In the genomic region with DNA sequence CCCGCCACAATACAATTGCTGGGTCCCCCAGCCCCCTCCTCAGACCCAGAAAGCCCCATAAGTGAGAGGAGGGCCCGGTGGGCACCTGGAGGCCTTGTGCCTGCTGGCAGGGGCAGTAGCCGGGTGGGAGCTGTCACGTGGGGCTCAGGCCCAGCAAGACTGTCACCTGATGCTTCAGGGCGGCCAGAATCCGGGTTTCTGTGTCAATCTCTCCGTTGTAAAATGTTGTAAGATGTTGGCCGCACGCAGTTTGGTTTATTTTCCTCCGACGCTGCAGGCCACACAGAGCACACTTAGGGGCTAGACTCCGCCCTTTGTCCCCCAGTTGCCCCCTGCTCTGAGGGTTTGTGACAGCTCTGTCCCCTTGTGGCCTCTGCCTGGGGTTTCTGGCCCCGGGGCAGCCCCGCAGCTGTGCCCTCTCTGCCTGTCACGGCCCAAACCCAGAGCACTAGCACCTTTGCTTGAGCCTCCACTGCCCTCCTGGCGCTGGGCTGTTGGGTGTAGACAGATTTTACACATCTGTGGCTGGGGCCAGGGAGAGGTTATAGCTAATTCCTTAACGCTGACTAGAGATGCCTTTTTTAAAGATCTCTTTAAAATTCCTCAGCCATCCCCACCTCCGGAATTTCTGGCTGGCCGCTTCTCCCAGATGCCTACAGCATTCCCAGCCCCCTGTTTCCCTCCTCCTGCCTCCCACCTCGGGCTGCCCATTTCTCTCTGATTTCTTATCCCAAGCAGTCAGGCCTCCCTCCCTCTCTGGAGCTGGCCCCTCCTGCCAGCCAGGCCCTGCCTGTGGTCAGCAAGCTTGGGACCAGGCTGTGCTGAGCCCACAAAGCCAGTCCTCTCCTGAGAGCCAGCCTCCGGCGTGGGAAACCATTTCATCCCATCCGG, we compare ENCODE assay signal across 11 cellular contexts. TPM values are rescaled to one million over a fixed set of nuclear protein-coding genes. Genes with fewer than 3 reads are reported as not detected.
DNase-seq lines count a peak whose midpoint lies in the region; ATAC-seq and TF ChIP-seq lines count a peak whose summit lies in the region.
"Had no signal": no experiment of that assay in that cellular context is flagged by ENCODE, and none has a peak within 500 bp of the region (broad histone marks: within the 10 kb centered on the region; RNA-seq: fewer than 3 reads in every experiment).

No MANE protein-coding gene starts in this region.

- no peak overlapping the region for H4K8ac ChIP-seq in neuronal stem cell (ENCODE audit: low read depth, low read length)

- H4K20me1 ChIP-seq in fibroblast of lung (ENCODE audit: control insufficient read depth, extremely low read depth, insufficient read depth, low read length), result no peaks in the 10 kb centered on the region

- H3K23ac ChIP-seq in neuronal stem cell (ENCODE audit: low read depth, low read length, poor library complexity), result no peak overlapping the region

- peak overlapping the region; percentile 78 for H2BK15ac ChIP-seq in neuronal stem cell (ENCODE audit: low read length)

- peak overlapping the region; percentile 85 for H3K18ac ChIP-seq in neuronal stem cell (ENCODE audit: low read length)

- peak overlapping the region; percentile 4 for H2BK120ac ChIP-seq in neuronal stem cell (ENCODE audit: low read depth, low read length)

- peak overlapping the region; percentile 79 for H2BK5ac ChIP-seq in neuronal stem cell (ENCODE audit: low read length)

- H4K91ac ChIP-seq in neuronal stem cell (ENCODE audit: low read depth, low read length, poor library complexity), result no peak overlapping the region

- H3K4ac ChIP-seq in neuronal stem cell (ENCODE audit: low read length), result no peak overlapping the region

- ATAC-seq in HG03342 (IDR thresholded peaks at IDR 0.05; ENCODE audit: unreplicated experiment), result no peak

- H3K9ac ChIP-seq in fibroblast of lung (ENCODE audit: insufficient read depth, low read length) (peak overlapping the region; percentile 48), neuronal stem cell (ENCODE audit: low read depth, low read length, poor library complexity) (no peak overlapping the region)

- H3K27ac ChIP-seq in fibroblast of lung (ENCODE audit: insufficient read depth, low read length) (peak overlapping the region; percentile 63), neuronal stem cell (replicated peaks; ENCODE audit: low read length) (peak overlapping the region; percentile 80)

- WGBS in neuronal stem cell (ENCODE audit: extremely low coverage in 2 of 2, insufficient read length in 2 of 2, insufficient replicate concordance in 1 of 2), 2 donors, result no CpG with 5 or more reads among the region's 23 CpGs

- DNase-seq in AG09319 (ENCODE audit: extremely low read depth, low read depth) (peak; percentile 85), LoVo (ENCODE audit: low spot score) (peak; percentile 44), fibroblast of lung (ENCODE audit: low read depth in 2 of 2) (peak; percentile 84 to 96), neuronal stem cell (ENCODE audit: low spot score) (peak; percentile 52), DMS79 (lab: John Stamatoyannopoulos, UW) (no peak), UCSD-AML1 (lab: John Stamatoyannopoulos, UW; ENCODE audit: unreplicated experiment) (no peak), CD1c-positive myeloid dendritic cell (ENCODE audit: extremely low spot score) (no peak)
- DNase-seq: activated naive CD4-positive, alpha-beta T cell treated with anti-CD3 and anti-CD28 coated beads, Interleukin-2, amount 10 ng/mL, durations not matched to agents 7 days and 5 days; CD8-positive, alpha-beta memory T cell; T1000 had no signal

- peak overlapping the region; percentile 38 for H3K4me2 ChIP-seq in fibroblast of lung (ENCODE audit: extremely low read depth, insufficient read depth, low read length)
- peak overlapping the region; percentile 26 for H3K4me2 ChIP-seq in neuronal stem cell (ENCODE audit: insufficient read depth, low read length, poor library complexity, severe bottlenecking)

- H3K9me3 ChIP-seq in fibroblast of lung (ENCODE audit: control insufficient read depth, insufficient read depth, low read depth, low read length) (no peaks in the 10 kb centered on the region), neuronal stem cell (replicated peaks in 1 of 2; ENCODE audit: control insufficient read depth in 2 of 2, insufficient read depth in 1 of 2, low read depth in 1 of 2, low read length in 2 of 2) (no peaks in the 10 kb centered on the region)

- H3K27me3 ChIP-seq in fibroblast of lung (ENCODE audit: control insufficient read depth, insufficient read depth, low read length) (peaks cover 13% of the 10 kb centered on the region), neuronal stem cell (ENCODE audit: control insufficient read depth in 3 of 3, insufficient read depth in 3 of 3, low read depth in 1 of 3, low read length in 3 of 3) (peaks cover 0 to 40% (median 3%) of the 10 kb centered on the region in 3 experiments)

- H3K14ac ChIP-seq in neuronal stem cell (ENCODE audit: low read length), result no peak overlapping the region

- H2BK12ac ChIP-seq in neuronal stem cell (ENCODE audit: low read length), result peak overlapping the region; percentile 87

- peak overlapping the region; percentile 72 for H2AK5ac ChIP-seq in neuronal stem cell (ENCODE audit: low read depth, low read length)

- H3K36me3 ChIP-seq in fibroblast of lung (ENCODE audit: control insufficient read depth, insufficient read depth, low read length), result no peaks in the 10 kb centered on the region
- no peaks in the 10 kb centered on the region for H3K36me3 ChIP-seq in neuronal stem cell (replicated peaks in 1 of 2; ENCODE audit: control insufficient read depth in 2 of 2, insufficient read depth in 2 of 2, low read length in 2 of 2)

- peak overlapping the region; percentile 8 for H2AFZ ChIP-seq in fibroblast of lung (ENCODE audit: low read length)
- peak overlapping the region; percentile 78 for H2AFZ ChIP-seq in neuronal stem cell (ENCODE audit: low read length)

- no peaks in the 10 kb centered on the region for H3K79me1 ChIP-seq in neuronal stem cell (ENCODE audit: low read depth, low read length)

- no peak for TF ChIP-seq CTCF in AG09319 (IDR thresholded peaks at IDR 0.05; ENCODE audit: low read depth, low read length)
- no peak for TF ChIP-seq CTCF in fibroblast of lung (conservative IDR thresholded peaks at IDR 0.05 in 1 of 2, IDR thresholded peaks at IDR 0.05 in 1 of 2; ENCODE audit: low read depth in 1 of 2, low read length in 2 of 2)

- no peaks in the 10 kb centered on the region for H3K79me2 ChIP-seq in fibroblast of lung (ENCODE audit: control insufficient read depth, insufficient read depth, low read length)

- H3K4me3 ChIP-seq in fibroblast of lung (replicated peaks in 1 of 4; ENCODE audit: control extremely low read depth in 1 of 4, insufficient read depth in 1 of 4, low read depth in 3 of 4, low read length in 4 of 4), result no peak overlapping the region
- no peak overlapping the region for H3K4me3 ChIP-seq in neuronal stem cell (ENCODE audit: low read length in 2 of 2)

- peaks cover 14% of the 10 kb centered on the region for H3K4me1 ChIP-seq in fibroblast of lung (ENCODE audit: control insufficient read depth, extremely low read depth, insufficient read depth, low read length)
- H3K4me1 ChIP-seq in neuronal stem cell (ENCODE audit: control insufficient read depth in 2 of 2, insufficient read depth in 1 of 2, low read depth in 1 of 2, low read length in 2 of 2), result peaks cover 22 to 31% of the 10 kb centered on the region in 2 donors

RNA-seq across cellular contexts. Expression of gene PRR5, which starts 3.2 kb away (rescaled TPM):
- total RNA-seq in fibroblast of lung, result 6.7 and 8.6 TPM in 2 replicates
- 1.8 and 2.4 TPM in 2 replicates for polyA plus RNA-seq in fibroblast of lung
- polyA plus RNA-seq in fibroblast of lung (2012), result 3.9 and 4.5 TPM in 2 replicates
- 4.4 and 4.5 TPM in 2 replicates for polyA minus RNA-seq in fibroblast of lung (ENCODE audit: low replicate concordance)
- polyA plus RNA-seq in neuronal stem cell (2013, experiment 1 of 2), result 14.6 TPM
- polyA plus RNA-seq in neuronal stem cell (2013, experiment 2 of 2), result 14.4 TPM

RNA-seq across cellular contexts. Expression of gene ARHGAP8, which starts 53.6 kb away (rescaled TPM):
- under 0.01 and 0.17 TPM in 2 replicates for total RNA-seq in fibroblast of lung
- polyA plus RNA-seq in fibroblast of lung, result 0.07 TPM in 1 of 2 replicates, not detected in the other
- not detected in 2 replicates for polyA plus RNA-seq in fibroblast of lung (2012)
- not detected in 2 replicates for polyA minus RNA-seq in fibroblast of lung (ENCODE audit: low replicate concordance)
- polyA plus RNA-seq in neuronal stem cell (2013, experiment 1 of 2), result 4.1 TPM
- 4.2 TPM for polyA plus RNA-seq in neuronal stem cell (2013, experiment 2 of 2)
- polyA plus RNA-seq: CD8-positive, alpha-beta memory T cell had no signal

Comparison
In these comparisons a context has a peak if more than half of its experiments do, and no peak if none do; other contexts are left out.
1. DNase-seq: peak in AG09319 (single experiment), LoVo (single experiment), fibroblast of lung (2 of 2) and neuronal stem cell (single experiment); none in DMS79 (single experiment), UCSD-AML1 (single experiment) and CD1c-positive myeloid dendritic cell (single experiment).